ENCODE assay signal across 23 cellular contexts in the genomic region with DNA sequence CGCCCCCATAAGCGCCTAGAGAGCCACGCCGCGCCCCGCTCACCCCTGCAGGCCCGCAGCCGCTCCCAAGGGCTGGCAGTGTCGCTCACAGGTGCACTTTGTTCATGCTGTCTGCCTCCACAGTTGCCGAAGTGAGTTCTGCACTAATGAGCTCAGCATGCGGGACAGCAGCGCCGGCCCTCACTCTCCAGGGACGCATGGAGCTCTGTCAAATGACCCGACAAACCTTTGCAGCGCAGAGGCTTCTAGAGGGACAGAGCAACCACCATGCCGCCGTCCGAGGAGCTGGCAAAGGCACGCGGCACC.
"Had no signal": no experiment of that assay in that cellular context is flagged by ENCODE, and none has a peak within 500 bp of the region (broad histone marks: within the 10 kb centered on the region; RNA-seq: fewer than 3 reads in every experiment).

No MANE protein-coding gene starts in this region.

- H3K27ac ChIP-seq: colonic mucosa, coronary artery, epithelial cell of prostate, esophagus squamous epithelium, foreskin keratinocyte, gastrocnemius medialis, gastroesophageal sphincter, heart left ventricle, heart right ventricle had no signal

- H3K27me3 ChIP-seq: colonic mucosa, esophagus squamous epithelium, foreskin keratinocyte, gastrocnemius medialis, gastroesophageal sphincter, heart left ventricle had no signal

- DNase-seq: colonic mucosa; cortex of kidney; dermis blood vessel endothelial cell; dorsolateral prefrontal cortex; effector CD4-positive, alpha-beta T cell; effector CD8-positive, alpha-beta T cell; effector memory CD4-positive, alpha-beta T cell; effector memory CD8-positive, alpha-beta T cell; endodermal cell; erythroblast; esophagus squamous epithelium; foreskin fibroblast; foreskin keratinocyte; foreskin melanocyte; gastrocnemius medialis; glutamatergic neuron; head of caudate nucleus; heart left ventricle; heart right ventricle had no signal

- ATAC-seq: effector memory CD8-positive, alpha-beta T cell; esophagus mucosa; foreskin keratinocyte; gastrocnemius medialis; heart left ventricle; heart right ventricle had no signal

- H3K36me3 ChIP-seq: colonic mucosa, esophagus squamous epithelium, gastrocnemius medialis, gastroesophageal sphincter, heart left ventricle, heart right ventricle had no signal

- H3K4me1 ChIP-seq: colonic mucosa, esophagus squamous epithelium, foreskin keratinocyte, gastrocnemius medialis, gastroesophageal sphincter, heart left ventricle, heart right ventricle had no signal

- H3K9me3 ChIP-seq: colonic mucosa, esophagus squamous epithelium, gastrocnemius medialis, gastroesophageal sphincter, heart left ventricle, heart right ventricle had no signal

- H3K4me3 ChIP-seq: colonic mucosa, coronary artery, dorsolateral prefrontal cortex, esophagus squamous epithelium, gastrocnemius medialis, gastroesophageal sphincter, heart left ventricle, heart right ventricle had no signal
